ENCODE assay signal across 19 cellular contexts in the genomic region with DNA sequence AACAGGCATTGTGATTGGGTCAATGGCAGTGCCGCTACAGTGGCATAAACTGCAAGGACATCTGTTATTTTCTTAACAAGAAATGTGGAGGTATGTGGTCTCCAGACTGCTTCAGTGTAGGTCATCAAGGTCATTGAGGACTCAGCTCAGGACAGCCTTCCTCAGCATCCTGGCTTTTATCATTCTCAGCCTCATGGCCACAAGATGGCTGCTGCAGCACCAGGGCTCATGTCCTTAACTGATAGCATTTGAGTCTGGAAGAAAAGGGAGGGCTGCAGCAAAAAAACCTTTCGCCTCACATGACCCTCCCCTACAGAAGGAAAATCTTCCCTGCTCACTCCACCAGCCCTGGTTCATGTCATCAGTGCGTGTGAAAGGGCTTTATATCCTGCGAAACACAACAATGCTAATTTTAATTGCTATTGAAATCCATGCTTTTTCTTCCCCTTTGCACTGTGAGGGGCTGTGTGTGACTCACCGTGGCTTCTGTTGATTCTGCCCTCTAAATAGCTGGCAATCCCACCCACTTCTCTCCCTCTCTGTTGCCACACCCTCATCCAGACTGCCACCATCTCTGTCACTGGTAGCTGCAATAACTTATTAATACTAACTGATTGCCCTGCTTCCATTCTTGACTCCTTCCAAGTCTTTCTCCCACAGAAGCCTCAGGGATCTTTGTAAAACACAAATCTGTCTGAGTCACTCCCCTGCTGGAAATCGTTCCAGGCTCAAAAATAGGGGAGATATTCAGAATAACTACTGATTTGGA. TPM values are rescaled to one million over a fixed set of nuclear protein-coding genes. Genes with fewer than 3 reads are reported as not detected.
DNase-seq lines count a peak whose midpoint lies in the region; ATAC-seq and TF ChIP-seq lines count a peak whose summit lies in the region.
"Had no signal": no experiment of that assay in that cellular context is flagged by ENCODE, and none has a peak within 500 bp of the region (broad histone marks: within the 10 kb centered on the region; RNA-seq: fewer than 3 reads in every experiment).

No MANE protein-coding gene starts in this region.

- TF ChIP-seq CTCF in PC-9 (conservative IDR thresholded peaks at IDR 0.05) (no peak), prostate gland (IDR thresholded peaks at IDR 0.05) (no peak)

- TF ChIP-seq POLR2A in prostate gland (IDR thresholded peaks at IDR 0.05): no peak

- intact Hi-C loops in PC-9 (cut with micrococcal nuclease; ENCODE audit: unreplicated experiment): no loop called here
- intact Hi-C loops in prostate gland (cut with DNase I): no loop called here

- H3K79me2 ChIP-seq in PC-9 (ENCODE audit: low read depth): no peaks in the 10 kb centered on the region

- no peak for ATAC-seq in GM18519 (IDR thresholded peaks at IDR 0.05; ENCODE audit: low FRiP score, unreplicated experiment)
- ATAC-seq: HCT116 had no signal

- no peak overlapping the region for H3K27ac ChIP-seq in PC-9
- no peak overlapping the region for H3K27ac ChIP-seq in prostate gland
- H3K27ac ChIP-seq: RWPE1 had no signal

- BruUV-seq in PC-9 (replicated peaks; lab: Mats Ljungman, UMichigan): no TSS peak

- CTCF ChIA-PET in PC-9 (lab: Charles Lee): no interaction called here

- POLR2A ChIA-PET in PC-9 (lab: Charles Lee; ENCODE audit: unreplicated experiment): no interaction called here

- H3K27me3 ChIP-seq in PC-9 (ENCODE audit: insufficient read depth, low read depth): no peaks in the 10 kb centered on the region
- no peaks in the 10 kb centered on the region for H3K27me3 ChIP-seq in prostate gland (replicated peaks; ENCODE audit: insufficient read depth)

- no peak overlapping the region for H3K4me2 ChIP-seq in PC-9

- H2AFZ ChIP-seq in PC-9: no peak overlapping the region

- H3K36me3 ChIP-seq in PC-9 (ENCODE audit: low read depth) (no peaks in the 10 kb centered on the region), prostate gland (no peaks in the 10 kb centered on the region)

- peak; percentile 21 for DNase-seq in ELF-1 (ENCODE audit: low read depth, low spot score)
- DNase-seq in RPMI7951 (ENCODE audit: low read depth): peak; percentile 68
- peak; percentile 61 for DNase-seq in fibroblast of peridontal ligament (ENCODE audit: extremely low read depth)
- peak; percentile 46 for DNase-seq in putamen (ENCODE audit: low spot score)
- no peak for DNase-seq in PC-9
- no peak for DNase-seq in RPMI8226
- DNase-seq in prostate gland (ENCODE audit: low spot score): no peak
- DNase-seq: activated CD4-positive, alpha-beta T cell treated with anti-CD3 and anti-CD28 coated beads, Interleukin-2, amount 50 U/mL, for 4 hours; CD8-positive, alpha-beta memory T cell; effector memory CD4-positive, alpha-beta T cell; NCI-H1048; NCI-H510A; stimulated activated naive CD4-positive, alpha-beta T cell; T-helper 9 cell had no signal

- 78% methylated on average over 6 of the region's 6 CpGs for WGBS in prostate gland

- H4K20me1 ChIP-seq in PC-9 (ENCODE audit: insufficient read depth): no peaks in the 10 kb centered on the region

- H3K9me3 ChIP-seq in PC-9 (ENCODE audit: insufficient read depth, low read depth): no peaks in the 10 kb centered on the region
- no peaks in the 10 kb centered on the region for H3K9me3 ChIP-seq in prostate gland

- no peak overlapping the region for H3K4me3 ChIP-seq in PC-9
- no peak overlapping the region for H3K4me3 ChIP-seq in prostate gland

- H3K9me2 ChIP-seq in PC-9 (ENCODE audit: insufficient read depth): no peaks in the 10 kb centered on the region

- H3F3A ChIP-seq in PC-9 (ENCODE audit: insufficient read depth, low read depth): peaks cover 6% of the 10 kb centered on the region; the same call in 1 of the 2 replicates

- 0 out of 2 replicates have a peak, but pooled peaks cover 7% of the 10 kb centered on the region for H3K4me1 ChIP-seq in PC-9 (replicated peaks; ENCODE audit: insufficient read depth)
- peaks cover 3% of the 10 kb centered on the region for H3K4me1 ChIP-seq in prostate gland (replicated peaks)

RNA-seq across cellular contexts. Expression of a gene that starts 43.8 kb away (rescaled TPM):
- not detected in 2 replicates for total RNA-seq in RPMI7951 (2014; rRNA removed; shearing (Covaris generic))
- total RNA-seq in PC-9 (2021) (not detected in 2 replicates), prostate gland (1 to 10 TPM in 1 of 2 donors, under 1 TPM in 1; 0.09 to 9.1 TPM)
- total RNA-seq: activated T-helper 1 cell treated with anti-CD3 and anti-CD28 coated beads, Interleukin-12 subunit alpha, Interleukin-12 subunit beta, Interleukin-2, Interleukin-4 antibody, amounts not matched to agents 30 ng/mL and 10 ng/mL and 1 ng/mL, durations not matched to agents 14 hours and 24 hours and 36 hours; CD8-positive, alpha-beta memory T cell; mononuclear cell had no signal

Comparison
In these comparisons a context has a peak if more than half of its experiments do, and no peak if none do; other contexts are left out.
1. DNase-seq: peak in ELF-1 (single experiment), RPMI7951 (single experiment), fibroblast of peridontal ligament (single experiment) and putamen (single experiment); none in PC-9 (0 of 2), RPMI8226 (single experiment) and prostate gland (single experiment).